Comparison of ENCODE assay signal across 19 cellular contexts in genomic region chr17:59067756-59068155, GRCh38. TPM values are rescaled to one million over a fixed set of nuclear protein-coding genes. Genes with fewer than 3 reads are reported as not detected.
DNase-seq lines count a peak whose midpoint lies in the region; ATAC-seq and TF ChIP-seq lines count a peak whose summit lies in the region.
"Had no signal": no experiment of that assay in that cellular context is flagged by ENCODE, and none has a peak within 500 bp of the region (broad histone marks: within the 10 kb centered on the region; RNA-seq: fewer than 3 reads in every experiment).

No MANE protein-coding gene starts in this region.

- TF ChIP-seq EP300 in transverse colon (IDR thresholded peaks at IDR 0.05; ENCODE audit: low read depth) = no peak

- no peaks in the 10 kb centered on the region for H3K27me3 ChIP-seq in transverse colon

- in situ Hi-C loops in transverse colon (cut with MboI; ENCODE audit: low pct_ligation_motif_present in 1 of 4, low pct_unique_long_range_greater_than_20kb in 1 of 4, low sequenced_read_pairs in 3 of 4) = no loop called here

- intact Hi-C loops in cardiac septum (cut with DNase I) = no loop called here
- intact Hi-C loops in transverse colon (cut with DNase I; ENCODE audit: low total_unique reads) = no loop called here

- DNase-seq in GM12865 (ENCODE audit: low read depth) (peak; percentile 4), cardiac septum (ENCODE audit: low spot score) (no peak), transverse colon (no peak)
- DNase-seq: C1 segment of cervical spinal cord, DMS 273 treated with DMSO at 0.1 percent for 48 hours, GDM1, H9, KBM-7, NCI-H1436 treated with DMSO at 0.1 percent for 48 hours, NCI-H2029 treated with DMSO at 0.1 percent for 48 hours, NCI-H510A, NCI-H774, T-helper 9 cell had no signal

- H3K4me3 ChIP-seq in GM12865 (ENCODE audit: low read depth, low read length) (no peak overlapping the region), transverse colon (no peak overlapping the region)

- no peaks in the 10 kb centered on the region for H3K9me3 ChIP-seq in transverse colon

- peak; percentile 87 for ATAC-seq in GM19043 (IDR thresholded peaks at IDR 0.05; ENCODE audit: low read depth, unreplicated experiment)
- peak; percentile 45 for ATAC-seq in GM19468 (IDR thresholded peaks at IDR 0.05; ENCODE audit: extremely low read depth, unreplicated experiment)
- ATAC-seq in HG03432 (IDR thresholded peaks at IDR 0.05; ENCODE audit: unreplicated experiment) = peak; percentile 49
- ATAC-seq in GM19328 (IDR thresholded peaks at IDR 0.05; ENCODE audit: unreplicated experiment) = no peak
- ATAC-seq in HG02840 (IDR thresholded peaks at IDR 0.05; ENCODE audit: low FRiP score, unreplicated experiment) = no peak
- ATAC-seq: Right ventricle myocardium inferior had no signal

- no peak overlapping the region for H3K27ac ChIP-seq in transverse colon

- TF ChIP-seq POLR2A in transverse colon (IDR thresholded peaks at IDR 0.05) = no peak

- TF ChIP-seq CTCF in GM12865 (IDR thresholded peaks at IDR 0.05; ENCODE audit: insufficient read depth, low read depth, low read length, missing control alignments) (no peak), transverse colon (IDR thresholded peaks at IDR 0.05) (no peak)

- peaks cover 0 to 24% (median 4%) of the 10 kb centered on the region in 4 donors for H3K36me3 ChIP-seq in transverse colon

- H3K4me1 ChIP-seq in transverse colon = no peaks in the 10 kb centered on the region

- 95 to 100% methylated on average over 1 to 6 of the region's 6 CpGs for WGBS in transverse colon (ENCODE audit: low coverage in 1 of 2), 2 donors

RNA-seq across cellular contexts. Expression of gene TRIM37, which starts 38.9 kb away (rescaled TPM):
- total RNA-seq in cardiac septum = 16.0 TPM
- 10 to 100 TPM in 3 of 4 donors, 1 to 10 TPM in 1; 2.2 to 18.3 (median 14.7) TPM for total RNA-seq in transverse colon

Comparison
In these comparisons a context has a peak if more than half of its experiments do, and no peak if none do; other contexts are left out.
1. ATAC-seq: peak in GM19043 (single experiment), GM19468 (single experiment) and HG03432 (single experiment); none in GM19328 (single experiment) and HG02840 (single experiment).